21 cellular contexts compared by ENCODE assay signal in genomic region chr2:3160751-3161330, GRCh38.
A peak's percentile ranks its signal among the peaks of the same experiment; 100 is the strongest.
DNase-seq lines count a peak whose midpoint lies in the region; ATAC-seq and TF ChIP-seq lines count a peak whose summit lies in the region.
"Had no signal": no experiment of that assay in that cellular context is flagged by ENCODE, and none has a peak within 500 bp of the region (broad histone marks: within the 10 kb centered on the region; RNA-seq: fewer than 3 reads in every experiment).

No MANE protein-coding gene starts in this region.

- H3K4me2 ChIP-seq in IMR-90 (ENCODE audit: low read depth, low read length) (no peak overlapping the region), mesenchymal stem cell (ENCODE audit: low read length, poor library complexity, severe bottlenecking) (no peak overlapping the region)
- H3K4me2 ChIP-seq: BLaER1 treated with 17β-estradiol and CSF1 and Interleukin-3, amounts not matched to agents 10 nM and 100 nM; SK-N-SH had no signal

- no peak overlapping the region for H2BK12ac ChIP-seq in mesenchymal stem cell (ENCODE audit: low read length in 2 of 2)

- intact Hi-C loops in IMR-90 (cut with micrococcal nuclease) (no loop called here), upper lobe of right lung (cut with DNase I) (no loop called here), stomach (cut with DNase I; ENCODE audit: low total_unique reads) (no loop called here)

- no peak overlapping the region for H2AK5ac ChIP-seq in IMR-90 (ENCODE audit: low read depth, low read length)
- H2AK5ac ChIP-seq in mesenchymal stem cell (ENCODE audit: low read length, severe bottlenecking): no peak overlapping the region

- peak; percentile 63 for DNase-seq in IMR-90
- peak; percentile 47 for DNase-seq in brain microvascular endothelial cell
- peak; percentile 28 for DNase-seq in mesenchymal stem cell
- peak; percentile 31 for DNase-seq in upper lobe of right lung
- DNase-seq in stomach: no peak
- DNase-seq in ACHN: no peak
- DNase-seq: CD8-positive, alpha-beta T cell; HCEC 1CT; KG1; NCI-H1048; NCI-H1436; NCI-H1930; NCI-H226; NCI-H524; NCI-H82; OCI-M1; SHP77; SK-N-SH had no signal

- H3K36me3 ChIP-seq in IMR-90 (ENCODE audit: control insufficient read depth, insufficient read depth, low read length) (no peaks in the 10 kb centered on the region), brain microvascular endothelial cell (replicated peaks) (no peaks in the 10 kb centered on the region), mesenchymal stem cell (ENCODE audit: control insufficient read depth in 1 of 2, insufficient read depth in 2 of 2, low read depth in 1 of 2, low read length in 2 of 2) (peaks cover 0 to 7% of the 10 kb centered on the region in 2 experiments), upper lobe of right lung (no peaks in the 10 kb centered on the region), stomach (peaks cover 0 to 18% (median 6%) of the 10 kb centered on the region in 4 donors)

- H4K5ac ChIP-seq in IMR-90 (ENCODE audit: low read depth, low read length): no peak overlapping the region

- peak; percentile 73 for ATAC-seq in IMR-90 (ENCODE audit: low read depth)
- ATAC-seq in upper lobe of right lung: no peak
- no peak for ATAC-seq in GM21381 (IDR thresholded peaks at IDR 0.05; ENCODE audit: unreplicated experiment)
- ATAC-seq: CD8-positive, alpha-beta T cell; HepG2 had no signal

- no peak overlapping the region for H3K27ac ChIP-seq in IMR-90 (ENCODE audit: insufficient read depth, low read length)
- H3K27ac ChIP-seq in brain microvascular endothelial cell: no peak overlapping the region
- H3K27ac ChIP-seq in mesenchymal stem cell (ENCODE audit: low read length, poor library complexity, severe bottlenecking): no peak overlapping the region
- H3K27ac ChIP-seq in upper lobe of right lung: no peak overlapping the region
- no peak overlapping the region for H3K27ac ChIP-seq in stomach
- H3K27ac ChIP-seq: BLaER1 treated with 17β-estradiol and CSF1 and Interleukin-3, amounts not matched to agents 10 nM and 100 nM had no signal

- no peak for TF ChIP-seq EP300 in stomach (IDR thresholded peaks at IDR 0.05)

- no peak overlapping the region for H2BK20ac ChIP-seq in IMR-90 (ENCODE audit: low read depth, low read length)

- H2BK15ac ChIP-seq in IMR-90 (ENCODE audit: low read depth, low read length) (no peak overlapping the region), mesenchymal stem cell (ENCODE audit: low read depth, poor library complexity, severe bottlenecking) (no peak overlapping the region)

- H3K23ac ChIP-seq in IMR-90 (ENCODE audit: low read depth, low read length): no peak overlapping the region
- H3K23ac ChIP-seq in mesenchymal stem cell (ENCODE audit: low read length in 2 of 2): no peak overlapping the region

- 0 out of 2 replicates have a peak, but pooled peaks cover 5% of the 10 kb centered on the region for H3K9me1 ChIP-seq in IMR-90 (ENCODE audit: insufficient read depth, low read length)

- no peak overlapping the region for H3K56ac ChIP-seq in IMR-90 (ENCODE audit: extremely low read depth, insufficient read depth, low read length)

- TF ChIP-seq POLR2A in IMR-90 (IDR thresholded peaks at IDR 0.05; ENCODE audit: low read depth, low read length) (no peak), stomach (IDR thresholded peaks at IDR 0.05) (no peak)

- 20% methylated on average over 1 of the region's 6 CpGs; no CpG with 5 or more reads in 1 of the 2 experiments for WGBS in IMR-90 (ENCODE audit: extremely low coverage in 2 of 2, insufficient read length in 1 of 2), 2 experiments
- 78% methylated on average over 6 of the region's 6 CpGs for WGBS in mesenchymal stem cell
- 69 to 95% (median 91%) methylated on average over 6 of the region's 6 CpGs for WGBS in stomach, 5 donors

- POLR2A ChIA-PET in IMR-90 (lab: Charles Lee; ENCODE audit: unreplicated experiment): no interaction called here

- no peaks in the 10 kb centered on the region for H3K4me1 ChIP-seq in IMR-90 (ENCODE audit: control insufficient read depth, insufficient read depth, low read length)
- H3K4me1 ChIP-seq in mesenchymal stem cell (ENCODE audit: control insufficient read depth, insufficient read depth, low read depth, low read length): peaks cover 2% of the 10 kb centered on the region
- H3K4me1 ChIP-seq in upper lobe of right lung: no peaks in the 10 kb centered on the region
- H3K4me1 ChIP-seq in stomach: no peaks in the 10 kb centered on the region

- H3K9ac ChIP-seq in IMR-90 (ENCODE audit: low read depth, low read length): no peak overlapping the region
- no peak overlapping the region for H3K9ac ChIP-seq in mesenchymal stem cell (ENCODE audit: low read length)
- H3K9ac ChIP-seq: BLaER1 treated with 17β-estradiol and CSF1 and Interleukin-3, amounts not matched to agents 10 nM and 100 nM; SK-N-SH had no signal

- H3K4me3 ChIP-seq in IMR-90 (ENCODE audit: insufficient read depth, low read depth, low read length) (no peak overlapping the region), brain microvascular endothelial cell (ENCODE audit: low read depth, low read length) (no peak overlapping the region), mesenchymal stem cell (ENCODE audit: insufficient read depth in 1 of 2, low read depth in 1 of 2, low read length in 2 of 2) (no peak overlapping the region), upper lobe of right lung (no peak overlapping the region), stomach (no peak overlapping the region)
- H3K4me3 ChIP-seq: BLaER1 treated with 17β-estradiol and CSF1 and Interleukin-3, amounts not matched to agents 10 nM and 100 nM had no signal

- H2AFZ ChIP-seq in IMR-90 (replicated peaks; ENCODE audit: low read length, poor library complexity): no peak overlapping the region
- H2AFZ ChIP-seq in mesenchymal stem cell (ENCODE audit: low read depth, low read length): no peak overlapping the region

- H3K18ac ChIP-seq in IMR-90 (ENCODE audit: low read depth, low read length) (no peak overlapping the region), mesenchymal stem cell (ENCODE audit: low read depth in 1 of 2, low read length in 2 of 2) (no peak overlapping the region)

- H4K91ac ChIP-seq in IMR-90 (ENCODE audit: insufficient read depth, low read depth, low read length) (no peak overlapping the region), mesenchymal stem cell (ENCODE audit: low read length) (no peak overlapping the region)

- no peaks in the 10 kb centered on the region for H4K20me1 ChIP-seq in IMR-90 (ENCODE audit: insufficient read depth, low read length)
- H4K20me1 ChIP-seq: BLaER1 treated with 17β-estradiol and CSF1 and Interleukin-3, amounts not matched to agents 10 nM and 100 nM had no signal

- in situ Hi-C loops in IMR-90 (cut with MboI; ENCODE audit: low sequenced_read_pairs) (no loop called here), brain microvascular endothelial cell (cut with HindIII; ENCODE audit: low pct_ligation_motif_present, low sequenced_read_pairs) (no loop called here), ACHN (cut with HindIII; ENCODE audit: low pct_ligation_motif_present, low pct_unique_long_range_greater_than_20kb, low sequenced_read_pairs) (no loop called here)

- no peaks in the 10 kb centered on the region for H3K79me1 ChIP-seq in IMR-90 (ENCODE audit: low read depth in 1 of 2, low read length in 2 of 2)
- H3K79me1 ChIP-seq in mesenchymal stem cell (replicated peaks; ENCODE audit: low read length, poor library complexity, severe bottlenecking): no peaks in the 10 kb centered on the region

- H2BK5ac ChIP-seq in IMR-90 (ENCODE audit: low read depth, low read length, poor library complexity, severe bottlenecking): no peak overlapping the region
- no peak overlapping the region for H2BK5ac ChIP-seq in mesenchymal stem cell (ENCODE audit: low read depth, low read length, poor library complexity, severe bottlenecking)

- no peak for TF ChIP-seq CTCF in IMR-90 (conservative IDR thresholded peaks at IDR 0.05; ENCODE audit: low read depth, low read length)
- TF ChIP-seq CTCF in brain microvascular endothelial cell (IDR thresholded peaks at IDR 0.05; ENCODE audit: low read depth, low read length, missing control alignments): no peak
- no peak for TF ChIP-seq CTCF in upper lobe of right lung (IDR thresholded peaks at IDR 0.05)
- TF ChIP-seq CTCF in stomach (IDR thresholded peaks at IDR 0.05): no peak

- dilution Hi-C loops in IMR-90 (cut with HindIII; ENCODE audit: low sequenced_read_pairs, unreplicated experiment): no loop called here

- H3K9me3 ChIP-seq in IMR-90 (ENCODE audit: control insufficient read depth, insufficient read depth, low read length) (peaks cover 10% of the 10 kb centered on the region; the same call in 1 of the 2 replicates), mesenchymal stem cell (ENCODE audit: control insufficient read depth, low read length) (no peaks in the 10 kb centered on the region), upper lobe of right lung (peaks cover 14% of the 10 kb centered on the region), stomach (peaks cover 0 to 29% (median 20%) of the 10 kb centered on the region in 4 donors)
- H3K9me3 ChIP-seq: SK-N-SH had no signal

- H3K14ac ChIP-seq in IMR-90 (replicated peaks; ENCODE audit: low read depth, low read length) (no peak overlapping the region), mesenchymal stem cell (ENCODE audit: low read length in 2 of 2) (peak overlapping the region in 1 of 2 experiments; percentile 74)

- no peak overlapping the region for H2AK9ac ChIP-seq in IMR-90 (replicated peaks; ENCODE audit: low read depth, low read length, poor library complexity)

- TF ChIP-seq RAD21 in IMR-90 (IDR thresholded peaks at IDR 0.05; ENCODE audit: low read length): no peak

- CTCF ChIA-PET in IMR-90 (lab: Yijun Ruan, JAX): no interaction called here

- no peak overlapping the region for H3K4ac ChIP-seq in IMR-90 (ENCODE audit: low read depth, low read length)
- no peak overlapping the region for H3K4ac ChIP-seq in mesenchymal stem cell (ENCODE audit: low read depth in 1 of 2, low read length in 2 of 2)

- no peaks in the 10 kb centered on the region for H3K27me3 ChIP-seq in IMR-90 (ENCODE audit: control insufficient read depth, insufficient read depth, low read length)
- no peaks in the 10 kb centered on the region for H3K27me3 ChIP-seq in brain microvascular endothelial cell (replicated peaks)
- H3K27me3 ChIP-seq in mesenchymal stem cell (ENCODE audit: control insufficient read depth in 1 of 2, insufficient read depth in 1 of 2, low read length in 2 of 2): no peaks in the 10 kb centered on the region
- H3K27me3 ChIP-seq in upper lobe of right lung: no peaks in the 10 kb centered on the region
- H3K27me3 ChIP-seq in stomach: no peaks in the 10 kb centered on the region
- H3K27me3 ChIP-seq: BLaER1 treated with 17β-estradiol and CSF1 and Interleukin-3, amounts not matched to agents 10 nM and 100 nM had no signal

- no TSS peak for BruUV-seq in IMR-90 (replicated peaks; lab: Mats Ljungman, UMichigan)

- no peak overlapping the region for H2BK120ac ChIP-seq in IMR-90 (ENCODE audit: low read depth, low read length)
- H2BK120ac ChIP-seq in mesenchymal stem cell (ENCODE audit: low read depth, low read length): no peak overlapping the region

- H4K8ac ChIP-seq in IMR-90 (ENCODE audit: low read depth in 2 of 2, low read length in 2 of 2) (no peak overlapping the region), mesenchymal stem cell (ENCODE audit: low read length) (no peak overlapping the region)

TF ChIP-seq in IMR-90, 13 proteins besides CTCF, POLR2A, EP300 and RAD21 (continues in another document):
- no peak for TF ChIP-seq BHLHE40 (IDR thresholded peaks at IDR 0.05; ENCODE audit: low read depth, low read length)

Comparison
In these comparisons a context has a peak if more than half of its experiments do, and no peak if none do; other contexts are left out.
1. DNase-seq: peak in IMR-90 (single experiment), brain microvascular endothelial cell (single experiment), mesenchymal stem cell (single experiment) and upper lobe of right lung (single experiment); none in stomach (single experiment) and ACHN (single experiment).